In genomic region chr6:111258615-111259088, GRCh38 we compare ENCODE assay signal across 8 cellular contexts.
DNase-seq lines count a peak whose midpoint lies in the region; ATAC-seq lines count a peak whose summit lies in the region.

No MANE protein-coding gene starts in this region.

- H3K36me3 ChIP-seq in stomach smooth muscle (ENCODE audit: control insufficient read depth in 2 of 2, insufficient read depth in 2 of 2, low read length in 2 of 2), result no peaks in the 10 kb centered on the region

- H3K9me3 Mint-ChIP-seq in T-helper 2 cell treated with Interferon-gamma antibody and Interleukin-4, amounts not matched to agents 5 μg/mL and 100 μg/mL, for 36 hours, result no peaks in the 10 kb centered on the region

- H3K4me3 Mint-ChIP-seq in T-helper 2 cell treated with Interferon-gamma antibody and Interleukin-4, amounts not matched to agents 5 μg/mL and 100 μg/mL, for 36 hours, result peak overlapping the region; percentile 60
- peak overlapping the region; percentile 86 for H3K4me3 Mint-ChIP-seq in T-helper 17 cell

- H3K4me3 ChIP-seq in stomach smooth muscle (ENCODE audit: low read length in 2 of 2), result peak overlapping the region; percentile 53 to 87

- no peak overlapping the region for H3K27ac ChIP-seq in stomach smooth muscle (ENCODE audit: low read length)

- H3K27me3 Mint-ChIP-seq in T-helper 2 cell treated with Interferon-gamma antibody and Interleukin-4, amounts not matched to agents 5 μg/mL and 100 μg/mL, for 36 hours (ENCODE audit: low read depth), result peaks cover 21% of the 10 kb centered on the region
- H3K27me3 Mint-ChIP-seq in T-helper 17 cell, result peaks cover 15% of the 10 kb centered on the region

- no peaks in the 10 kb centered on the region for H3K9me3 ChIP-seq in T-helper 17 cell (ENCODE audit: control insufficient read depth, low read length, poor library complexity, severe bottlenecking)
- no peaks in the 10 kb centered on the region for H3K9me3 ChIP-seq in stomach smooth muscle (ENCODE audit: control insufficient read depth in 2 of 2, low read length in 2 of 2)

- H3K36me3 Mint-ChIP-seq in T-helper 2 cell treated with Interferon-gamma antibody and Interleukin-4, amounts not matched to agents 5 μg/mL and 100 μg/mL, for 36 hours (ENCODE audit: low read depth), result peaks cover 5% of the 10 kb centered on the region
- peaks cover 4% of the 10 kb centered on the region for H3K36me3 Mint-ChIP-seq in T-helper 17 cell (ENCODE audit: low read depth)

- no peak for DNase-seq in T-helper 2 cell treated with Interferon-gamma antibody and Interleukin-4, amounts not matched to agents 5 μg/mL and 100 μg/mL, for 36 hours (ENCODE audit: low spot score)
- DNase-seq in T-helper 2 cell (no peak), T-helper 17 cell (no peak), hepatic stellate cell (ENCODE audit: low spot score) (peak; percentile 50), COLO668 (lab: John Stamatoyannopoulos, UW; ENCODE audit: unreplicated experiment) (no peak), left lobe of liver (ENCODE audit: low spot score) (no peak)

- H3K4me1 Mint-ChIP-seq in T-helper 2 cell treated with Interferon-gamma antibody and Interleukin-4, amounts not matched to agents 5 μg/mL and 100 μg/mL, for 36 hours (ENCODE audit: low read depth), result peaks cover 24% of the 10 kb centered on the region
- H3K4me1 Mint-ChIP-seq in T-helper 17 cell, result peaks cover 15% of the 10 kb centered on the region

- H3K4me1 ChIP-seq in stomach smooth muscle (ENCODE audit: control insufficient read depth, insufficient read depth, low read length), result peaks cover 12% of the 10 kb centered on the region

- H3K9ac ChIP-seq in stomach smooth muscle (ENCODE audit: low read length in 2 of 2), result peak overlapping the region; percentile 50 to 62

- ATAC-seq in T-helper 17 cell (peak; percentile 13), HG02973 (IDR thresholded peaks at IDR 0.05; ENCODE audit: unreplicated experiment) (no peak), left lobe of liver (no peak)

- H3K27me3 ChIP-seq in stomach smooth muscle (ENCODE audit: control insufficient read depth in 1 of 2, insufficient read depth in 2 of 2, low read length in 2 of 2), result peaks cover 0 to 4% of the 10 kb centered on the region in 2 donors

- peak overlapping the region; percentile 88 for H3K27ac Mint-ChIP-seq in T-helper 2 cell treated with Interferon-gamma antibody and Interleukin-4, amounts not matched to agents 5 μg/mL and 100 μg/mL, for 36 hours
- peak overlapping the region; percentile 93 for H3K27ac Mint-ChIP-seq in T-helper 17 cell
